1 cellular context compared by ENCODE assay signal in genomic region chr17:51391992-51392654, GRCh38.
TF ChIP-seq lines count a peak whose summit lies in the region.

No MANE protein-coding gene starts in this region.

TF ChIP-seq in HEK293, 187 proteins besides CTCF, POLR2A, EP300 and RAD21 (continued from another document):
- TF ChIP-seq, protein P1, sequence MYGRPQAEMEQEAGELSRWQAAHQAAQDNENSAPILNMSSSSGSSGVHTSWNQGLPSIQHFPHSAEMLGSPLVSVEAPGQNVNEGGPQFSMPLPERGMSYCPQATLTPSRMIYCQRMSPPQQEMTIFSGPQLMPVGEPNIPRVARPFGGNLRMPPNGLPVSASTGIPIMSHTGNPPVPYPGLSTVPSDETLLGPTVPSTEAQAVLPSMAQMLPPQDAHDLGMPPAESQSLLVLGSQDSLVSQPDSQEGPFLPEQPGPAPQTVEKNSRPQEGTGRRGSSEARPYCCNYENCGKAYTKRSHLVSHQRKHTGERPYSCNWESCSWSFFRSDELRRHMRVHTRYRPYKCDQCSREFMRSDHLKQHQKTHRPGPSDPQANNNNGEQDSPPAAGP (tag by site-specific recombination; IDR thresholded peaks at IDR 0.05), result peak; percentile 44; the same call in 1 of the 2 replicates
- no peak for TF ChIP-seq ZNF837 (tag by site-specific recombination; IDR thresholded peaks at IDR 0.05)
- peak; percentile 46 for TF ChIP-seq GLIS1 (tag by site-specific recombination; IDR thresholded peaks at IDR 0.05)
- peak; percentile 80 for TF ChIP-seq SCRT2 (tag by site-specific recombination; IDR thresholded peaks at IDR 0.05)
- TF ChIP-seq, protein P2, sequence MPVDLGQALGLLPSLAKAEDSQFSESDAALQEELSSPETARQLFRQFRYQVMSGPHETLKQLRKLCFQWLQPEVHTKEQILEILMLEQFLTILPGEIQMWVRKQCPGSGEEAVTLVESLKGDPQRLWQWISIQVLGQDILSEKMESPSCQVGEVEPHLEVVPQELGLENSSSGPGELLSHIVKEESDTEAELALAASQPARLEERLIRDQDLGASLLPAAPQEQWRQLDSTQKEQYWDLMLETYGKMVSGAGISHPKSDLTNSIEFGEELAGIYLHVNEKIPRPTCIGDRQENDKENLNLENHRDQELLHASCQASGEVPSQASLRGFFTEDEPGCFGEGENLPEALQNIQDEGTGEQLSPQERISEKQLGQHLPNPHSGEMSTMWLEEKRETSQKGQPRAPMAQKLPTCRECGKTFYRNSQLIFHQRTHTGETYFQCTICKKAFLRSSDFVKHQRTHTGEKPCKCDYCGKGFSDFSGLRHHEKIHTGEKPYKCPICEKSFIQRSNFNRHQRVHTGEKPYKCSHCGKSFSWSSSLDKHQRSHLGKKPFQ (tag by site-specific recombination; IDR thresholded peaks at IDR 0.05), result no peak
- TF ChIP-seq GFI1B (tag by site-specific recombination; IDR thresholded peaks at IDR 0.05), result no peak
- TF ChIP-seq SP3 (tag by site-specific recombination; IDR thresholded peaks at IDR 0.05), result peak; percentile 18; the same call in 1 of the 2 replicates
